In genomic region chr1:155139895-155140629, GRCh38 we compare ENCODE assay signal across 1 cellular context.
A peak's percentile ranks its signal among the peaks of the same experiment; 100 is the strongest.
TF ChIP-seq lines count a peak whose summit lies in the region.

Gene DPM3 (minus strand): TSS chr1:155140531. CDS start chr1:155140240, 291 bp downstream.

TF ChIP-seq in K562, 482 proteins besides CTCF, POLR2A, EP300 and RAD21 (continued from another document and continues in another):
- peak; percentile 77 for TF ChIP-seq MGA (IDR thresholded peaks at IDR 0.05)
- TF ChIP-seq THRAP3 (IDR thresholded peaks at IDR 0.05; ENCODE audit: borderline replicate concordance): peak; percentile 66; the same call in 1 of the 2 replicates
- no peak for TF ChIP-seq ZNF316 (IDR thresholded peaks at IDR 0.05)
- no peak for TF ChIP-seq FOS (IDR thresholded peaks at IDR 0.05; ENCODE audit: extremely low read depth, insufficient read length)
- TF ChIP-seq TEAD2 (tag; IDR thresholded peaks at IDR 0.05): no peak
- TF ChIP-seq ZNF347 (CRISPR knock-in tag; IDR thresholded peaks at IDR 0.05; ENCODE audit: low read depth): no peak
- TF ChIP-seq CTBP1 (IDR thresholded peaks at IDR 0.05; ENCODE audit: borderline replicate concordance): no peak
- TF ChIP-seq ATF7 (IDR thresholded peaks at IDR 0.05): peak; percentile 73; the same call in 1 of the 2 replicates
- TF ChIP-seq SUPT5H (IDR thresholded peaks at IDR 0.05): peak; percentile 92
- TF ChIP-seq TCF7L2 (IDR thresholded peaks at IDR 0.05; ENCODE audit: low read depth, low read length): no peak
- TF ChIP-seq ZNF165 (CRISPR knock-in tag; IDR thresholded peaks at IDR 0.05; ENCODE audit: borderline replicate concordance): no peak
- no peak for TF ChIP-seq SOX6 (IDR thresholded peaks at IDR 0.05)
- no peak for TF ChIP-seq CEBPB (tag; IDR thresholded peaks at IDR 0.05)
- no peak for TF ChIP-seq SLC30A9 (CRISPR knock-in tag; IDR thresholded peaks at IDR 0.05)
- TF ChIP-seq NFYB (IDR thresholded peaks at IDR 0.05; ENCODE audit: extremely low read depth, insufficient read length): no peak
- TF ChIP-seq KAT7 (CRISPR knock-in tag; IDR thresholded peaks at IDR 0.05; ENCODE audit: borderline replicate concordance): peak; percentile 61; the same call in 1 of the 2 replicates
- no peak for TF ChIP-seq DMBX1 (CRISPR knock-in tag; IDR thresholded peaks at IDR 0.05; ENCODE audit: borderline replicate concordance)
- TF ChIP-seq MAX (CRISPR knock-in tag; IDR thresholded peaks at IDR 0.05): no peak
- TF ChIP-seq MNT (conservative IDR thresholded peaks at IDR 0.05): peak; percentile 42 to 64; a peak in 3 of 4 replicates
- no peak for TF ChIP-seq NFATC3 (IDR thresholded peaks at IDR 0.05)
- no peak for TF ChIP-seq HNRNPUL1 (IDR thresholded peaks at IDR 0.05; ENCODE audit: low read length)
- TF ChIP-seq HMG20A (CRISPR knock-in tag; conservative IDR thresholded peaks at IDR 0.05): no peak
- peak; percentile 96 to 97 for TF ChIP-seq SIX5 (IDR thresholded peaks at IDR 0.05; ENCODE audit: borderline replicate concordance in 1 of 2, insufficient read depth in 1 of 2, low read depth in 1 of 2, low read length in 2 of 2)
- TF ChIP-seq ZBTB2 (IDR thresholded peaks at IDR 0.05): no peak; the same call in 1 of the 2 replicates
- no peak for TF ChIP-seq ESRRB (CRISPR knock-in tag; IDR thresholded peaks at IDR 0.05; ENCODE audit: borderline replicate concordance)
- TF ChIP-seq ZNF785 (CRISPR knock-in tag; IDR thresholded peaks at IDR 0.05): no peak
- TF ChIP-seq HMBOX1 (IDR thresholded peaks at IDR 0.05): no peak
- no peak; the same call in 1 of the 2 replicates for TF ChIP-seq MTA3 (IDR thresholded peaks at IDR 0.05; ENCODE audit: borderline replicate concordance)
- no peak for TF ChIP-seq ZNF354B (CRISPR knock-in tag; IDR thresholded peaks at IDR 0.05)
- no peak; the same call in 1 of the 2 replicates for TF ChIP-seq GATA2 (CRISPR knock-in tag; IDR thresholded peaks at IDR 0.05)
- peak; percentile 84 for TF ChIP-seq MBD2 (IDR thresholded peaks at IDR 0.05; ENCODE audit: borderline replicate concordance, low read depth)
- peak; percentile 58 for TF ChIP-seq L3MBTL2 (IDR thresholded peaks at IDR 0.05)
- no peak for TF ChIP-seq KLF13 (tag; IDR thresholded peaks at IDR 0.05; ENCODE audit: borderline replicate concordance, low read depth)
- no peak for TF ChIP-seq RNF219 (CRISPR knock-in tag; IDR thresholded peaks at IDR 0.05)
- TF ChIP-seq LEF1 (IDR thresholded peaks at IDR 0.05): no peak
- TF ChIP-seq MTA1 (IDR thresholded peaks at IDR 0.05; ENCODE audit: borderline replicate concordance): no peak
- TF ChIP-seq ZNF780A (CRISPR knock-in tag; IDR thresholded peaks at IDR 0.05): no peak
- TF ChIP-seq ZFP1 (CRISPR knock-in tag; IDR thresholded peaks at IDR 0.05): no peak
- no peak for TF ChIP-seq ZNF24 (IDR thresholded peaks at IDR 0.05)
- no peak for TF ChIP-seq ZNF41 (CRISPR knock-in tag; conservative IDR thresholded peaks at IDR 0.05)
- TF ChIP-seq ZFPM2 (CRISPR knock-in tag; IDR thresholded peaks at IDR 0.05): no peak
- TF ChIP-seq SNIP1 (IDR thresholded peaks at IDR 0.05; ENCODE audit: low read depth): no peak
- no peak for TF ChIP-seq FOXJ3 (CRISPR knock-in tag; IDR thresholded peaks at IDR 0.05)
- peak; percentile 44 for TF ChIP-seq ZFP36 (IDR thresholded peaks at IDR 0.05; ENCODE audit: low read depth, low read length, partially characterized antibody)
- no peak for TF ChIP-seq ZNF140 (CRISPR knock-in tag; IDR thresholded peaks at IDR 0.05)
- TF ChIP-seq ZNF551 (CRISPR knock-in tag; IDR thresholded peaks at IDR 0.05): no peak
- TF ChIP-seq ZNF77 (CRISPR knock-in tag; IDR thresholded peaks at IDR 0.05): no peak
- 0 out of 2 replicates have a peak, but pooled peaks have one; percentile 28 for TF ChIP-seq PML (IDR thresholded peaks at IDR 0.05; ENCODE audit: low read length)
- TF ChIP-seq SETDB1 (IDR thresholded peaks at IDR 0.05; ENCODE audit: low read length): no peak
- 0 out of 2 replicates have a peak, but pooled peaks have one; percentile 51 for TF ChIP-seq ZNF197 (CRISPR knock-in tag; IDR thresholded peaks at IDR 0.05; ENCODE audit: low read depth)
- TF ChIP-seq HOXB6 (CRISPR knock-in tag; IDR thresholded peaks at IDR 0.05; ENCODE audit: borderline replicate concordance): no peak
- no peak for TF ChIP-seq ARID3A (IDR thresholded peaks at IDR 0.05; ENCODE audit: borderline replicate concordance, low read depth, low read length)
- no peak for TF ChIP-seq NELFE (IDR thresholded peaks at IDR 0.05; ENCODE audit: insufficient read depth, insufficient read length)
